ENCODE assay signal across 11 cellular contexts in the genomic region with DNA sequence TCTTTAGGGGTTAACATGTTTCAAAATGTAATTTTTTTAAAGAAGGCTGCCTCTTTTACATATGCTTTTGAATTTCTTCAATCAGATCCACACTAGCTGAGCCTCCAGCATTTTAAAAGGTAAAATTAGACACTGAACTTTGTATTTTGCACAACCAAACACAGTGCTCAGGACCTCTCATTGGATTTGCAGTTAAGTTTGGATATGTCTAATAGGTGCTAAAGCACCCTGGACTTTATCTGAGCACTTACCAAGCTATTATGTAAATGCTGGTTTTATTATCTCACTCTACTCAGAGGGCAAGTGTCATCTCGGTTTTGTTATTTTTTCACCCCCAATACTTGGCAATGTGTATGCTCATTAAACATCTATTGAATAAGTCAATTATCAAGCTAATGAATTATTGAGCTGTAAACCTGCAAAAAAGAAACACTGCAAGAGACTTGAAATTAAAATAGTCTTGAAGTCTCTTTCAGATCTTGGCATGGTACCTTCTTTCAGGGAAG.
"Had no signal": no experiment of that assay in that cellular context is flagged by ENCODE, and none has a peak within 500 bp of the region (broad histone marks: within the 10 kb centered on the region; RNA-seq: fewer than 3 reads in every experiment).

No MANE protein-coding gene starts in this region.

- H3K9me3 ChIP-seq: HAP-1 had no signal

- FAIRE-seq: H1, H54 had no signal

- DNase-seq: GM23248, GOT3, H7, H9, HCEC 1CT, HFFc6 had no signal

- H2AFZ ChIP-seq: GM23248, GM23338 had no signal

- ATAC-seq: GM23338, HCT116 had no signal

- H3K4me2 ChIP-seq: GM23338 had no signal

- H3K9ac ChIP-seq: GM23248 had no signal

- H3K27ac ChIP-seq: GM23248 had no signal

- H3K4me3 ChIP-seq: GM23248, GM23338, HAP-1 had no signal

- H3K36me3 ChIP-seq: HAP-1 had no signal
